14 cellular contexts compared by ENCODE assay signal in the genomic region with DNA sequence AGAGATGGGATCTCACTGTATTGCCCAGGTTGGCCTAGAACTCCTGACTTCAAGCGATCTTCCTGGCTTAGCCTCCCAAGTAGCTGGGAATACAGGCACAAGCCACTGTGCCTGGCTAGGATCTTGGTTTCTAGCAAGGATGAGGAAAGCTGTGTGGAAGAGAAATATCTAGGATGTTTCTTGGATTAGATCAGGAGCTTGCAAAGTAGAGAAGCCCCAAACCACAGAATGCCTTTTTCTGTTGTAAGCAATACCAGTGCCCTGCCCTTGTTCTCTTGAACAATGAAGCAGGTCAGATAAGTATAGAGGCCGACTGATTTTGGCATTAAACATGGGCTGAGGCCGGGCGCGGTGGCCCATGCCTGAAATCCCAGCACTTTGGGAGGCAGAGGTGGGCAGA. TPM values are rescaled to one million over a fixed set of nuclear protein-coding genes. Genes with fewer than 3 reads are reported as not detected.
DNase-seq lines count a peak whose midpoint lies in the region; ATAC-seq and TF ChIP-seq lines count a peak whose summit lies in the region.
"Had no signal": no experiment of that assay in that cellular context is flagged by ENCODE, and none has a peak within 500 bp of the region (broad histone marks: within the 10 kb centered on the region; RNA-seq: fewer than 3 reads in every experiment).

No MANE protein-coding gene starts in this region.

- H3K27me3 ChIP-seq in right atrium auricular region, result no peaks in the 10 kb centered on the region
- H3K27me3 ChIP-seq in heart left ventricle, result no peaks in the 10 kb centered on the region
- H3K27me3 ChIP-seq in adipocyte (replicated peaks; ENCODE audit: control insufficient read depth, insufficient read depth, low read length), result no peaks in the 10 kb centered on the region
- H3K27me3 ChIP-seq in spleen (replicated peaks in 1 of 7), result no peaks in the 10 kb centered on the region
- no peaks in the 10 kb centered on the region for H3K27me3 ChIP-seq in WERI-Rb-1 (ENCODE audit: insufficient read depth, low read depth, severe bottlenecking)
- H3K27me3 ChIP-seq: thyroid gland had no signal

- H3K4me3 ChIP-seq in right atrium auricular region (no peak overlapping the region), heart left ventricle (no peak overlapping the region), adipocyte (ENCODE audit: low read length) (no peak overlapping the region), spleen (no peak overlapping the region), WERI-Rb-1 (ENCODE audit: low read depth, low read length) (no peak overlapping the region)
- H3K4me3 ChIP-seq: A549, skin epidermis, thyroid gland had no signal

- H3K36me3 ChIP-seq in right atrium auricular region (no peaks in the 10 kb centered on the region), heart left ventricle (peaks cover 0 to 44% (median 14%) of the 10 kb centered on the region in 9 donors), adipocyte (ENCODE audit: control insufficient read depth, insufficient read depth, low read length, severe bottlenecking) (no peaks in the 10 kb centered on the region), spleen (peaks cover 0 to 74% (median 8%) of the 10 kb centered on the region in 6 donors), WERI-Rb-1 (peaks cover 5% of the 10 kb centered on the region; the same call in 1 of the 2 replicates)
- H3K36me3 ChIP-seq: thyroid gland had no signal

- H3K9ac ChIP-seq in adipocyte (ENCODE audit: low read length), result no peak overlapping the region

- H3K9me3 ChIP-seq in right atrium auricular region (no peaks in the 10 kb centered on the region), heart left ventricle (peaks cover 0 to 3% (median 0%) of the 10 kb centered on the region in 12 donors), adipocyte (ENCODE audit: control insufficient read depth, low read length) (no peaks in the 10 kb centered on the region), spleen (peaks cover 0 to 6% (median 0%) of the 10 kb centered on the region in 8 donors), WERI-Rb-1 (ENCODE audit: severe bottlenecking) (no peaks in the 10 kb centered on the region)
- H3K9me3 ChIP-seq: A549, thyroid gland had no signal

- ATAC-seq in heart left ventricle (no peak), GM18858 (IDR thresholded peaks at IDR 0.05; ENCODE audit: unreplicated experiment) (no peak)
- ATAC-seq: effector memory CD8-positive, alpha-beta T cell had no signal

- H3K27ac ChIP-seq in right atrium auricular region (no peak overlapping the region), heart left ventricle (no peak overlapping the region), spleen (no peak overlapping the region), WERI-Rb-1 (no peak overlapping the region)
- H3K27ac ChIP-seq: A549, thyroid gland had no signal

- no peak for TF ChIP-seq POLR2A in heart left ventricle (IDR thresholded peaks at IDR 0.05)
- TF ChIP-seq POLR2A in spleen (IDR thresholded peaks at IDR 0.05), result no peak

- intact Hi-C loops in heart left ventricle (cut with DNase I) (no loop called here), spleen (cut with DNase I; ENCODE audit: low total_unique reads) (no loop called here)

- H3K4me1 ChIP-seq in right atrium auricular region (no peaks in the 10 kb centered on the region), heart left ventricle (peaks cover 0 to 6% (median 0%) of the 10 kb centered on the region in 12 donors), adipocyte (ENCODE audit: control insufficient read depth, insufficient read depth, low read length) (peaks cover 12% of the 10 kb centered on the region), spleen (peaks cover 0 to 12% (median 0%) of the 10 kb centered on the region in 6 donors)
- H3K4me1 ChIP-seq: A549, thyroid gland had no signal

- TF ChIP-seq CTCF in right atrium auricular region (IDR thresholded peaks at IDR 0.05) (no peak), heart left ventricle (IDR thresholded peaks at IDR 0.05) (no peak), spleen (IDR thresholded peaks at IDR 0.05 in 8 of 11, conservative IDR thresholded peaks at IDR 0.05 in 3 of 11) (no peak), WERI-Rb-1 (IDR thresholded peaks at IDR 0.05; ENCODE audit: low read depth, low read length) (no peak)

- DNase-seq in right atrium auricular region (ENCODE audit: low spot score) (peak; percentile 11), heart left ventricle (no peak), adipocyte (ENCODE audit: low read depth) (peak; percentile 91), hepatic stellate cell (ENCODE audit: low spot score) (peak; percentile 86), spleen (no peak), COLO829 (ENCODE audit: low spot score) (no peak), WERI-Rb-1 (no peak)
- DNase-seq: DMS53; effector memory CD8-positive, alpha-beta T cell; NCI-H345; thyroid gland had no signal

- WGBS in heart left ventricle, 4 donors, result 91 to 95% (median 95%) methylated on average over 5 of the region's 5 CpGs
- WGBS in spleen, 5 donors, result 95 to 100% (median 96%) methylated on average over 5 of the region's 5 CpGs

RNA-seq across cellular contexts. Expression of a gene that starts 44.3 kb away (rescaled TPM):
- total RNA-seq in right atrium auricular region (10 to 100 TPM; 34.2 to 46.8 TPM), heart left ventricle (10 to 100 TPM; 29.3 to 60.3 (median 45.3) TPM), spleen (10 to 100 TPM; 32.8 to 50.1 (median 39.1) TPM)
- polyA plus RNA-seq in heart left ventricle (10 to 100 TPM; 11.0 to 21.3 TPM), spleen (10 to 100 TPM in 1 of 3 donors, 1 to 10 TPM in 2; 7.6 to 11.3 (median 9.7) TPM)

RNA-seq across cellular contexts. Expression of a gene that starts 45.0 kb away (rescaled TPM):
- total RNA-seq in right atrium auricular region (10 to 100 TPM in 1 of 2 donors, 1 to 10 TPM in 1; 3.3 to 17.3 TPM), heart left ventricle (10 to 100 TPM in 4 of 9 donors, 1 to 10 TPM in 5; 6.4 to 11.9 (median 8.6) TPM), spleen (10 to 100 TPM; 10.7 to 22.9 (median 14.2) TPM)
- polyA plus RNA-seq in heart left ventricle (10 to 100 TPM in 1 of 2 donors, 1 to 10 TPM in 1; 7.5 to 11.8 TPM), spleen (10 to 100 TPM in 1 of 3 donors, 1 to 10 TPM in 2; 6.4 to 11.1 (median 6.5) TPM)

Comparison
In these comparisons a context has a peak if more than half of its experiments do, and no peak if none do; other contexts are left out.
1. DNase-seq: peak in right atrium auricular region (single experiment), adipocyte (single experiment) and hepatic stellate cell (single experiment); none in heart left ventricle (0 of 5), spleen (single experiment), COLO829 (single experiment) and WERI-Rb-1 (single experiment).